13 cellular contexts compared by ENCODE assay signal in genomic region chr10:6247041-6247712, GRCh38. TPM values are rescaled to one million over a fixed set of nuclear protein-coding genes. Genes with fewer than 3 reads are reported as not detected.
DNase-seq lines count a peak whose midpoint lies in the region; ATAC-seq and TF ChIP-seq lines count a peak whose summit lies in the region.
"Had no signal": no experiment of that assay in that cellular context is flagged by ENCODE, and none has a peak within 500 bp of the region (broad histone marks: within the 10 kb centered on the region; RNA-seq: fewer than 3 reads in every experiment).

No MANE protein-coding gene starts in this region.

- ATAC-seq in left cardiac atrium (peak; percentile 36 to 87), HG03342 (IDR thresholded peaks at IDR 0.05; ENCODE audit: unreplicated experiment) (no peak), GM18505 (IDR thresholded peaks at IDR 0.05; ENCODE audit: unreplicated experiment) (no peak)
- ATAC-seq: activated CD4-positive, alpha-beta T cell treated with anti-CD3 and anti-CD28 coated beads for 36 hours; T-helper 17 cell had no signal

- H3K4me3 ChIP-seq in neuronal stem cell (ENCODE audit: low read length in 2 of 2) (no peak overlapping the region), uterus (no peak overlapping the region)
- H3K4me3 ChIP-seq: body of pancreas, thyroid gland had no signal

- no peaks in the 10 kb centered on the region for H3K27me3 ChIP-seq in neuronal stem cell (ENCODE audit: control insufficient read depth in 3 of 3, insufficient read depth in 3 of 3, low read depth in 1 of 3, low read length in 3 of 3)
- H3K27me3 ChIP-seq in uterus = no peaks in the 10 kb centered on the region
- H3K27me3 ChIP-seq: body of pancreas, thyroid gland had no signal

- H2BK12ac ChIP-seq in neuronal stem cell (ENCODE audit: low read length) = no peak overlapping the region

- no peak overlapping the region for H3K4ac ChIP-seq in neuronal stem cell (ENCODE audit: low read length)

- H2AK5ac ChIP-seq in neuronal stem cell (ENCODE audit: low read depth, low read length) = no peak overlapping the region

- no peak overlapping the region for H3K27ac ChIP-seq in neuronal stem cell (replicated peaks; ENCODE audit: low read length)
- peak overlapping the region; percentile 3 to 53 for H3K27ac ChIP-seq in uterus

- DNase-seq in activated effector memory CD4-positive, alpha-beta T cell treated with anti-CD3 and anti-CD28 coated beads, Interleukin-2, amount 50 U/mL, for 16 hours = peak; percentile 31
- no peak for DNase-seq in activated effector memory CD4-positive, alpha-beta T cell treated with Interleukin-2 at 50 U/mL for 16 hours
- DNase-seq in left cardiac atrium (no peak), neuronal stem cell (ENCODE audit: low spot score) (no peak), uterus (no peak), HPDE6-E6E7 (ENCODE audit: extremely low spot score) (no peak)
- DNase-seq: activated CD4-positive, alpha-beta T cell treated with anti-CD3 and anti-CD28 coated beads for 36 hours; body of pancreas; NCI-H1105; T-helper 17 cell; thyroid gland had no signal

- no peaks in the 10 kb centered on the region for H3K79me1 ChIP-seq in neuronal stem cell (ENCODE audit: low read depth, low read length)

- no peak overlapping the region for H4K91ac ChIP-seq in neuronal stem cell (ENCODE audit: low read depth, low read length, poor library complexity)

- no peak overlapping the region for H3K18ac ChIP-seq in neuronal stem cell (ENCODE audit: low read length)

- no peak overlapping the region for H2BK5ac ChIP-seq in neuronal stem cell (ENCODE audit: low read length)

- intact Hi-C loops in left cardiac atrium (cut with DNase I) (no loop called here), uterus (cut with DNase I; ENCODE audit: low total_unique reads) (no loop called here)

- TF ChIP-seq POLR2A in uterus (IDR thresholded peaks at IDR 0.05) = no peak
- TF ChIP-seq POLR2A in GM18505 (IDR thresholded peaks at IDR 0.05; ENCODE audit: borderline replicate concordance, extremely low read depth, insufficient read depth, insufficient read length) = no peak

- H3K4me1 ChIP-seq in neuronal stem cell (ENCODE audit: control insufficient read depth in 2 of 2, insufficient read depth in 1 of 2, low read depth in 1 of 2, low read length in 2 of 2) = peaks cover 4 to 7% of the 10 kb centered on the region in 2 donors
- no peaks in the 10 kb centered on the region for H3K4me1 ChIP-seq in uterus
- H3K4me1 ChIP-seq: body of pancreas, thyroid gland had no signal

- peak overlapping the region; percentile 51 for H2AFZ ChIP-seq in neuronal stem cell (ENCODE audit: low read length)

- H2BK120ac ChIP-seq in neuronal stem cell (ENCODE audit: low read depth, low read length) = no peak overlapping the region

- no peak overlapping the region for H3K4me2 ChIP-seq in neuronal stem cell (ENCODE audit: insufficient read depth, low read length, poor library complexity, severe bottlenecking)

- H3K9ac ChIP-seq in neuronal stem cell (ENCODE audit: low read depth, low read length, poor library complexity) = no peak overlapping the region

- H2BK15ac ChIP-seq in neuronal stem cell (ENCODE audit: low read length) = no peak overlapping the region

- no peaks in the 10 kb centered on the region for H3K9me3 ChIP-seq in neuronal stem cell (replicated peaks in 1 of 2; ENCODE audit: control insufficient read depth in 2 of 2, insufficient read depth in 1 of 2, low read depth in 1 of 2, low read length in 2 of 2)
- no peaks in the 10 kb centered on the region for H3K9me3 ChIP-seq in uterus
- H3K9me3 ChIP-seq: body of pancreas, thyroid gland had no signal

- no peak overlapping the region for H3K14ac ChIP-seq in neuronal stem cell (ENCODE audit: low read length)

- H3K23ac ChIP-seq in neuronal stem cell (ENCODE audit: low read depth, low read length, poor library complexity) = no peak overlapping the region

- WGBS in neuronal stem cell (ENCODE audit: extremely low coverage in 2 of 2, insufficient read length in 2 of 2, insufficient replicate concordance in 1 of 2), 2 donors = no CpG with 5 or more reads among the region's 11 CpGs

- no peak for TF ChIP-seq CTCF in uterus (IDR thresholded peaks at IDR 0.05)

- H3K36me3 ChIP-seq in neuronal stem cell (replicated peaks in 1 of 2; ENCODE audit: control insufficient read depth in 2 of 2, insufficient read depth in 2 of 2, low read length in 2 of 2) (no peaks in the 10 kb centered on the region), uterus (no peaks in the 10 kb centered on the region)
- H3K36me3 ChIP-seq: thyroid gland had no signal

- no peak overlapping the region for H4K8ac ChIP-seq in neuronal stem cell (ENCODE audit: low read depth, low read length)

RNA-seq across cellular contexts. Expression of gene PFKFB3, which starts 44.4 kb away (rescaled TPM):
- total RNA-seq in left cardiac atrium = 10 to 100 TPM; 30.7 to 56.1 TPM
- polyA plus RNA-seq in neuronal stem cell (2013, experiment 1 of 2) = 11.4 TPM
- 11.8 TPM for polyA plus RNA-seq in neuronal stem cell (2013, experiment 2 of 2)
- total RNA-seq in uterus = 10 to 100 TPM in 3 of 4 donors, 1 to 10 TPM in 1; 7.4 to 54.5 (median 14.7) TPM

Comparison
In these comparisons a context has a peak if more than half of its experiments do, and no peak if none do; other contexts are left out.
1. ATAC-seq: peak in left cardiac atrium (2 of 2); none in HG03342 (single experiment) and GM18505 (single experiment).